Comparison of ENCODE assay signal across 8 cellular contexts in genomic region chr3:15602146-15602536, GRCh38. TPM values are rescaled to one million over a fixed set of nuclear protein-coding genes. Genes with fewer than 3 reads are reported as not detected.
DNase-seq lines count a peak whose midpoint lies in the region; ATAC-seq and TF ChIP-seq lines count a peak whose summit lies in the region.

No MANE protein-coding gene starts in this region.

- DNase-seq in A673 (ENCODE audit: low spot score) (no peak), NCI-H69 (lab: John Stamatoyannopoulos, UW) (no peak), NCI-H187 (lab: John Stamatoyannopoulos, UW) (no peak), DMS 273 (lab: John Stamatoyannopoulos, UW; ENCODE audit: unreplicated experiment) (no peak)
- DNase-seq in central memory CD8-positive, alpha-beta T cell (ENCODE audit: low spot score in 2 of 2) = no peak

- no peaks in the 10 kb centered on the region for H3K9me3 Mint-ChIP-seq in central memory CD8-positive, alpha-beta T cell

- peak; percentile 9 for ATAC-seq in GM21360 (IDR thresholded peaks at IDR 0.05; ENCODE audit: unreplicated experiment)
- ATAC-seq in HG03575 (IDR thresholded peaks at IDR 0.05; ENCODE audit: extremely low read depth, insufficient number of reproducible peaks, low FRiP score, unreplicated experiment) = peak; percentile 3
- ATAC-seq in central memory CD8-positive, alpha-beta T cell (replicated peaks; ENCODE audit: extremely low read depth, poor library complexity, severe bottlenecking) = no peak

- H3K27ac ChIP-seq in A673 (ENCODE audit: low read depth, low read length, poor library complexity, severe bottlenecking) = peak overlapping the region; percentile 86

- no peak for TF ChIP-seq CTCF in A673 (conservative IDR thresholded peaks at IDR 0.05; ENCODE audit: low read depth, low read length)

- no peaks in the 10 kb centered on the region for H3K36me3 ChIP-seq in A673 (ENCODE audit: insufficient read depth, low read length, poor library complexity, severe bottlenecking)

- H3K4me1 ChIP-seq in A673 (ENCODE audit: insufficient read depth, low read length, poor library complexity, severe bottlenecking) (peaks cover 5% of the 10 kb centered on the region), mononuclear cell (ENCODE audit: insufficient read depth, low read length) (peaks cover 20% of the 10 kb centered on the region)

- no peaks in the 10 kb centered on the region for H3K27me3 Mint-ChIP-seq in central memory CD8-positive, alpha-beta T cell

- H3K4me3 Mint-ChIP-seq in central memory CD8-positive, alpha-beta T cell = peak overlapping the region; percentile 99

- no peaks in the 10 kb centered on the region for H3K9me3 ChIP-seq in A673 (ENCODE audit: low read depth, low read length, poor library complexity, severe bottlenecking)
- H3K9me3 ChIP-seq in mononuclear cell (ENCODE audit: low read depth, low read length) = no peaks in the 10 kb centered on the region

- H3K27me3 ChIP-seq in A673 (replicated peaks; ENCODE audit: insufficient read depth, low read depth, low read length, poor library complexity) = no peaks in the 10 kb centered on the region
- no peaks in the 10 kb centered on the region for H3K27me3 ChIP-seq in mononuclear cell (ENCODE audit: insufficient read depth, low read length)

- H3K27ac Mint-ChIP-seq in central memory CD8-positive, alpha-beta T cell (ENCODE audit: low read depth) = peak overlapping the region; percentile 96

- H3K4me1 Mint-ChIP-seq in central memory CD8-positive, alpha-beta T cell = peaks cover 61% of the 10 kb centered on the region

- intact Hi-C loops in A673 (cut with micrococcal nuclease; ENCODE audit: unreplicated experiment) = no loop called here

- CTCF ChIA-PET in A673 (lab: Charles Lee) = no interaction called here

- H3K4me3 ChIP-seq in A673 (ENCODE audit: low read depth, low read length, poor library complexity, severe bottlenecking) = peak overlapping the region; percentile 65
- peak overlapping the region; percentile 79 for H3K4me3 ChIP-seq in mononuclear cell (ENCODE audit: low read length)

- peaks cover 35% of the 10 kb centered on the region for H3K36me3 Mint-ChIP-seq in central memory CD8-positive, alpha-beta T cell (ENCODE audit: insufficient read depth)

- TSS peak; percentile 90 for BruUV-seq in A673 (replicated peaks; lab: Mats Ljungman, UMichigan)

- POLR2A ChIA-PET in A673 (lab: Charles Lee; ENCODE audit: low non-redundant PET) = no interaction called here

RNA-seq across cellular contexts. Expression of gene BTD, which starts 0.6 kb away (rescaled TPM):
- 5.6 and 7.6 TPM in 2 replicates for total RNA-seq in A673 (2021)
- 16.7 TPM for total RNA-seq in mononuclear cell

RNA-seq across cellular contexts. Expression of gene HACL1, which starts 0.8 kb away (rescaled TPM):
- 18.6 and 22.0 TPM in 2 replicates for total RNA-seq in A673 (2021)
- total RNA-seq in mononuclear cell = 39.3 TPM
